ENCODE assay signal across 1 cellular context in genomic region chr13:49214917-49215376, GRCh38.
TF ChIP-seq lines count a peak whose summit lies in the region.

No MANE protein-coding gene starts in this region.

TF ChIP-seq in HepG2, 621 proteins besides CTCF, POLR2A, EP300 and RAD21 (continued from another document and continues in another):
- TF ChIP-seq PATZ1 (CRISPR knock-in tag; IDR thresholded peaks at IDR 0.05) (0 out of 2 replicates have a peak, but pooled peaks have one; percentile 34), HHEX (CRISPR knock-in tag; IDR thresholded peaks at IDR 0.05) (no peak), ZNF143 (CRISPR knock-in tag; IDR thresholded peaks at IDR 0.05) (peak; percentile 41; the same call in 1 of the 2 replicates), BRD4 (CRISPR knock-in tag; IDR thresholded peaks at IDR 0.05) (no peak), GABPA (IDR thresholded peaks at IDR 0.05; ENCODE audit: low read depth, low read length) (peak; percentile 69), GABPA (CRISPR knock-in tag; IDR thresholded peaks at IDR 0.05; ENCODE audit: low read depth) (peak; percentile 87), BHLHE40 (IDR thresholded peaks at IDR 0.05; ENCODE audit: low read length) (peak; percentile 93), GRHL1 (CRISPR knock-in tag; conservative IDR thresholded peaks at IDR 0.05) (no peak), ZNF567 (CRISPR knock-in tag; IDR thresholded peaks at IDR 0.05; ENCODE audit: borderline replicate concordance) (no peak), SMARCC2 (IDR thresholded peaks at IDR 0.05) (no peak), SP2 (CRISPR knock-in tag; IDR thresholded peaks at IDR 0.05) (no peak), NCOA2 (CRISPR knock-in tag; IDR thresholded peaks at IDR 0.05) (0 out of 2 replicates have a peak, but pooled peaks have one; percentile 47), HOXD1 (CRISPR knock-in tag; IDR thresholded peaks at IDR 0.05) (0 out of 2 replicates have a peak, but pooled peaks have one; percentile 65), ZNF678 (CRISPR knock-in tag; IDR thresholded peaks at IDR 0.05) (no peak), ZNF776 (CRISPR knock-in tag; IDR thresholded peaks at IDR 0.05) (no peak), ATF2 (CRISPR knock-in tag; IDR thresholded peaks at IDR 0.05) (0 out of 2 replicates have a peak, but pooled peaks have one; percentile 48), ZBTB7B (CRISPR knock-in tag; IDR thresholded peaks at IDR 0.05) (peak; percentile 57; the same call in 1 of the 2 replicates), ZNF546 (CRISPR knock-in tag; conservative IDR thresholded peaks at IDR 0.05) (no peak), AKNA (CRISPR knock-in tag; IDR thresholded peaks at IDR 0.05; ENCODE audit: borderline replicate concordance) (no peak), THYN1 (CRISPR knock-in tag; IDR thresholded peaks at IDR 0.05; ENCODE audit: borderline replicate concordance, low read depth) (no peak), ZNF598 (CRISPR knock-in tag; IDR thresholded peaks at IDR 0.05; ENCODE audit: borderline replicate concordance) (0 out of 2 replicates have a peak, but pooled peaks have one; percentile 25), ZNF460 (CRISPR knock-in tag; IDR thresholded peaks at IDR 0.05; ENCODE audit: borderline replicate concordance) (no peak), PTBP1 (IDR thresholded peaks at IDR 0.05; ENCODE audit: low read depth, low read length, poor library complexity, severe bottlenecking) (no peak), TGIF2 (CRISPR knock-in tag; IDR thresholded peaks at IDR 0.05) (peak; percentile 47; the same call in 1 of the 2 replicates), ZNF629 (CRISPR knock-in tag; conservative IDR thresholded peaks at IDR 0.05) (peak; percentile 36; the same call in 1 of the 2 replicates), DZIP1 (CRISPR knock-in tag; IDR thresholded peaks at IDR 0.05) (no peak), TSC22D2 (CRISPR knock-in tag; IDR thresholded peaks at IDR 0.05; ENCODE audit: borderline replicate concordance) (no peak), ZNF75D (CRISPR knock-in tag; IDR thresholded peaks at IDR 0.05; ENCODE audit: borderline replicate concordance) (no peak), NBN (conservative IDR thresholded peaks at IDR 0.05) (no peak), CBX1 (IDR thresholded peaks at IDR 0.05; ENCODE audit: low read depth) (no peak), TOPORS (CRISPR knock-in tag; IDR thresholded peaks at IDR 0.05) (no peak), MED8 (CRISPR knock-in tag; IDR thresholded peaks at IDR 0.05; ENCODE audit: insufficient replicate concordance) (peak; percentile 52), ZNF292 (CRISPR knock-in tag; IDR thresholded peaks at IDR 0.05; ENCODE audit: borderline replicate concordance, low read depth) (peak; percentile 71; the same call in 1 of the 2 replicates), FOXO1 (CRISPR knock-in tag; IDR thresholded peaks at IDR 0.05) (peak; percentile 8; the same call in 1 of the 2 replicates), NR0B2 (CRISPR knock-in tag; IDR thresholded peaks at IDR 0.05) (peak; percentile 68; the same call in 1 of the 2 replicates), TFDP1 (CRISPR knock-in tag; IDR thresholded peaks at IDR 0.05; ENCODE audit: borderline replicate concordance) (peak; percentile 68; the same call in 1 of the 2 replicates), ZNF570 (CRISPR knock-in tag; IDR thresholded peaks at IDR 0.05; ENCODE audit: borderline replicate concordance) (no peak), SP5 (CRISPR knock-in tag; IDR thresholded peaks at IDR 0.05; ENCODE audit: borderline replicate concordance, low read depth) (0 out of 2 replicates have a peak, but pooled peaks have one; percentile 20), HOXA5 (CRISPR knock-in tag; IDR thresholded peaks at IDR 0.05) (no peak), ZNF3 (CRISPR knock-in tag; IDR thresholded peaks at IDR 0.05) (0 out of 2 replicates have a peak, but pooled peaks have one; percentile 44), ZFP91 (CRISPR knock-in tag; IDR thresholded peaks at IDR 0.05; ENCODE audit: borderline replicate concordance) (peak; percentile 55; the same call in 1 of the 2 replicates), YY1 (IDR thresholded peaks at IDR 0.05; ENCODE audit: insufficient read depth, insufficient replicate concordance, low read depth, low read length) (peak; percentile 53), YEATS4 (CRISPR knock-in tag; IDR thresholded peaks at IDR 0.05; ENCODE audit: borderline replicate concordance) (peak; percentile 84; the same call in 1 of the 2 replicates), SRY (CRISPR knock-in tag; IDR thresholded peaks at IDR 0.05) (no peak), MAFF (IDR thresholded peaks at IDR 0.05; ENCODE audit: low read depth, low read length) (0 out of 2 replicates have a peak, but pooled peaks have one; percentile 6), ZEB1 (IDR thresholded peaks at IDR 0.05; ENCODE audit: insufficient replicate concordance, low read depth) (no peak), ZNF503 (CRISPR knock-in tag; IDR thresholded peaks at IDR 0.05) (no peak)
